Comparison of ENCODE assay signal across 14 cellular contexts in the genomic region with DNA sequence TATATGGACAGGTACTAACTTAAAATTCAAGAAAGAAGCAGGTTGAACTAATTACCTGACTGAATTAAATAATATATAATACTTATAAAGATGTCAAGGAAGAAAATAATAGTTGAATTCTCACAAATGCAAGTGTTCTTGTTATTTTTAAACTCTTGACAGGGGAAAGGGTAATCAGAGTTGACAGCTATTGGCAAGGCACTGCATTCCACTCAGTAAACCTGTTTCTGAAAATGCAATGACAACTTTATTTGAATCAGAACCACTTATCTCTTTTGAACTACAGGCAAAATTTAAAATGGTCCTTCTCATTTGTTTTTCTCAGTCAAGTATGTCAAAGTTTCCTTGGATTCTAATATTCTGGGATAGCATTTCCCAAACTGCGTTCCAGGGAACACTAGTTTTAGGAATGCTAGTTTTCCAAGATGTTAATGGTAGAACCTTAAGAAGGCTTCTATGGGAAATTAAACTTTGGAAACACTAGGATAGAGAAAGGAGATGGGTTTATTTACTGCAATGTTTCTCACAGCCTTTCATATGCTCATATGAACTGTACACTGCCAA.
DNase-seq lines count a peak whose midpoint lies in the region; ATAC-seq and TF ChIP-seq lines count a peak whose summit lies in the region.
"Had no signal": no experiment of that assay in that cellular context is flagged by ENCODE, and none has a peak within 500 bp of the region (broad histone marks: within the 10 kb centered on the region; RNA-seq: fewer than 3 reads in every experiment).

No MANE protein-coding gene starts in this region.

- H3K9me3 ChIP-seq in heart left ventricle: no peaks in the 10 kb centered on the region
- H3K9me3 ChIP-seq: BLaER1 treated with 17β-estradiol and CSF1 and Interleukin-3, amounts not matched to agents 10 nM and 100 nM had no signal

- ATAC-seq in SK-N-SH treated with all-trans-retinoic acid at 6 μM for 48 hours (peak; percentile 45; the same call in 2 of the 3 replicates), heart left ventricle (peak; percentile 55 to 70 (median 58)), GM18505 (IDR thresholded peaks at IDR 0.05; ENCODE audit: unreplicated experiment) (no peak), GM21576 (IDR thresholded peaks at IDR 0.05; ENCODE audit: unreplicated experiment) (no peak)
- ATAC-seq: GM12878, GM23338 had no signal

- H3K27me3 ChIP-seq in heart left ventricle: no peaks in the 10 kb centered on the region
- H3K27me3 ChIP-seq: BLaER1 treated with 17β-estradiol and CSF1 and Interleukin-3, amounts not matched to agents 10 nM and 100 nM had no signal

- 56 to 69% (median 61%) methylated on average over 1 of the region's 1 CpG for WGBS in heart left ventricle, 4 donors

- intact Hi-C loops in heart left ventricle (cut with DNase I): loop anchor here in 1 of 10 donors (10.0 kb wide), 1 partner anchor 88 kb away; no protein-coding TSS in a partner anchor

- H3K4me1 ChIP-seq in heart left ventricle: peaks cover 0 to 13% (median 2%) of the 10 kb centered on the region in 12 donors
- H3K4me1 ChIP-seq: BLaER1 treated with 17β-estradiol and CSF1 and Interleukin-3, amounts not matched to agents 10 nM and 100 nM had no signal

- H3K36me3 ChIP-seq in heart left ventricle: no peaks in the 10 kb centered on the region
- H3K36me3 ChIP-seq: BLaER1 treated with 17β-estradiol and CSF1 and Interleukin-3, amounts not matched to agents 10 nM and 100 nM had no signal

- TF ChIP-seq CTCF in heart left ventricle (IDR thresholded peaks at IDR 0.05): no peak
- no peak for TF ChIP-seq CTCF in retinal pigment epithelial cell (conservative IDR thresholded peaks at IDR 0.05; ENCODE audit: low read depth, low read length)

- peak overlapping the region in 5 of 12 donors; percentile 3 to 39 (median 13) for H3K27ac ChIP-seq in heart left ventricle
- H3K27ac ChIP-seq: BLaER1 treated with 17β-estradiol and CSF1 and Interleukin-3, amounts not matched to agents 10 nM and 100 nM had no signal

- DNase-seq in EH (ENCODE audit: low read depth) (peak; percentile 6), heart left ventricle (no peak), retinal pigment epithelial cell (ENCODE audit: low read depth) (peak; percentile 68)
- no peak for DNase-seq in activated CD4-positive, alpha-beta T cell treated with anti-CD3 and anti-CD28 coated beads, Interleukin-2, amount 50 U/mL, for 1 hour
- DNase-seq: ACHN; CD4-positive, CD25-positive, alpha-beta regulatory T cell; DMS53; H7 had no signal

- H3K4me3 ChIP-seq in heart left ventricle (no peak overlapping the region), retinal pigment epithelial cell (ENCODE audit: low read length) (no peak overlapping the region)
- H3K4me3 ChIP-seq: BLaER1 treated with 17β-estradiol and CSF1 and Interleukin-3, amounts not matched to agents 10 nM and 100 nM; GM12878; GM23338 had no signal

- no peak for TF ChIP-seq POLR2A in heart left ventricle (IDR thresholded peaks at IDR 0.05)
- TF ChIP-seq POLR2A in GM18505 (IDR thresholded peaks at IDR 0.05; ENCODE audit: borderline replicate concordance, extremely low read depth, insufficient read depth, insufficient read length): no peak

TF ChIP-seq in SK-N-SH treated with all-trans-retinoic acid at 6 μM for 48 hours, 23 proteins besides CTCF, POLR2A, EP300 and RAD21:
- TF ChIP-seq, protein P1, sequence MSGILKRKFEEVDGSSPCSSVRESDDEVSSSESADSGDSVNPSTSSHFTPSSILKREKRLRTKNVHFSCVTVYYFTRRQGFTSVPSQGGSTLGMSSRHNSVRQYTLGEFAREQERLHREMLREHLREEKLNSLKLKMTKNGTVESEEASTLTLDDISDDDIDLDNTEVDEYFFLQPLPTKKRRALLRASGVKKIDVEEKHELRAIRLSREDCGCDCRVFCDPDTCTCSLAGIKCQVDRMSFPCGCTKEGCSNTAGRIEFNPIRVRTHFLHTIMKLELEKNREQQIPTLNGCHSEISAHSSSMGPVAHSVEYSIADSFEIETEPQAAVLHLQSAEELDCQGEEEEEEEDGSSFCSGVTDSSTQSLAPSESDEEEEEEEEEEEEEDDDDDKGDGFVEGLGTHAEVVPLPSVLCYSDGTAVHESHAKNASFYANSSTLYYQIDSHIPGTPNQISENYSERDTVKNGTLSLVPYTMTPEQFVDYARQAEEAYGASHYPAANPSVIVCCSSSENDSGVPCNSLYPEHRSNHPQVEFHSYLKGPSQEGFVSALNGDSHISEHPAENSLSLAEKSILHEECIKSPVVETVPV (CRISPR knock-in tag; IDR thresholded peaks at IDR 0.05): no peak
- TF ChIP-seq ISL1 (CRISPR knock-in tag; IDR thresholded peaks at IDR 0.05): peak; percentile 83
- TF ChIP-seq ZC3H10 (CRISPR knock-in tag; IDR thresholded peaks at IDR 0.05): no peak
- no peak for TF ChIP-seq PPARA (CRISPR knock-in tag; IDR thresholded peaks at IDR 0.05; ENCODE audit: borderline replicate concordance)
- TF ChIP-seq ESRRG (CRISPR knock-in tag; IDR thresholded peaks at IDR 0.05): no peak
- no peak for TF ChIP-seq BACH2 (CRISPR knock-in tag; IDR thresholded peaks at IDR 0.05; ENCODE audit: borderline replicate concordance)
- TF ChIP-seq CSDC2 (CRISPR knock-in tag; IDR thresholded peaks at IDR 0.05): 0 out of 2 replicates have a peak, but pooled peaks have one; percentile 13
- TF ChIP-seq SNAI2 (CRISPR knock-in tag; IDR thresholded peaks at IDR 0.05): 0 out of 2 replicates have a peak, but pooled peaks have one; percentile 25
- TF ChIP-seq, protein P2, sequence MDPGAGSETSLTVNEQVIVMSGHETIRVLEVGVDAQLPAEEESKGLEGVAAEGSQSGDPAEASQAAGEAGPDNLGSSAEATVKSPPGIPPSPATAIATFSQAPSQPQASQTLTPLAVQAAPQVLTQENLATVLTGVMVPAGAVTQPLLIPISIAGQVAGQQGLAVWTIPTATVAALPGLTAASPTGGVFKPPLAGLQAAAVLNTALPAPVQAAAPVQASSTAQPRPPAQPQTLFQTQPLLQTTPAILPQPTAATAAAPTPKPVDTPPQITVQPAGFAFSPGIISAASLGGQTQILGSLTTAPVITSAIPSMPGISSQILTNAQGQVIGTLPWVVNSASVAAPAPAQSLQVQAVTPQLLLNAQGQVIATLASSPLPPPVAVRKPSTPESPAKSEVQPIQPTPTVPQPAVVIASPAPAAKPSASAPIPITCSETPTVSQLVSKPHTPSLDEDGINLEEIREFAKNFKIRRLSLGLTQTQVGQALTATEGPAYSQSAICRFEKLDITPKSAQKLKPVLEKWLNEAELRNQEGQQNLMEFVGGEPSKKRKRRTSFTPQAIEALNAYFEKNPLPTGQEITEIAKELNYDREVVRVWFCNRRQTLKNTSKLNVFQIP (CRISPR knock-in tag; IDR thresholded peaks at IDR 0.05; ENCODE audit: borderline replicate concordance, low read depth): 0 out of 2 replicates have a peak, but pooled peaks have one; percentile 62

Comparison
In these comparisons a context has a peak if more than half of its experiments do, and no peak if none do; other contexts are left out.
1. DNase-seq: peak in EH (single experiment) and retinal pigment epithelial cell (single experiment); none in heart left ventricle (0 of 5) and activated CD4-positive, alpha-beta T cell treated with anti-CD3 and anti-CD28 coated beads, Interleukin-2, amount 50 U/mL, for 1 hour (single experiment).
2. ATAC-seq: peak in SK-N-SH treated with all-trans-retinoic acid at 6 μM for 48 hours (single experiment) and heart left ventricle (4 of 4); none in GM18505 (single experiment) and GM21576 (single experiment).